ENCODE assay signal across 7 cellular contexts in the genomic region with DNA sequence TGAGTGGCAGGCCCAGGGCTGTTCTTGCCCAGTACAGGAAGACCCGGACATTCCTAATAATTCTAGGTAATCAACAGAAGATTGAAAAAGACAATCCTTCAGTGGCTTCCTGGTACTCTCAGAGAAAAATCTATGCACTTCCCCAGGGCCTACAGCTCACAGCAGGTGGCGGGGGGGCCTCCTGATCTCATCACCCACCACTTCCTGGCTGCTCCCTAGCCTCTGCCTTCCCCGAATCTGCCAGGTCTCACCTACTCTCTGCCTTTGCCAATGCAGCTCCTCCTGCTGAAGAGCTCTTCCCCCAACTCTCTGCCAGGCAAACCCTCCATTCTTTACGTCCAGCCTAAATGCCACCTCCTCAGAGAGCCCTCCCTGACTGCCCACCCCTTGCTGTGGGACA. TPM values are rescaled to one million over a fixed set of nuclear protein-coding genes. Genes with fewer than 3 reads are reported as not detected.
A peak's percentile ranks its signal among the peaks of the same experiment; 100 is the strongest.
DNase-seq lines count a peak whose midpoint lies in the region; ATAC-seq and TF ChIP-seq lines count a peak whose summit lies in the region.

No MANE protein-coding gene starts in this region.

- no peak for TF ChIP-seq EP300 in esophagus muscularis mucosa (IDR thresholded peaks at IDR 0.05)

- peaks cover 28% of the 10 kb centered on the region for H3K4me1 ChIP-seq in Karpas-422 (ENCODE audit: low read length)
- H3K4me1 ChIP-seq in esophagus muscularis mucosa = peaks cover 64 to 85% (median 72%) of the 10 kb centered on the region in 4 donors

- peak; percentile 69 for DNase-seq in Karpas-422
- DNase-seq in activated CD8-positive, alpha-beta memory T cell treated with anti-CD3 and anti-CD28 coated beads for 4 hours (ENCODE audit: low read depth in 2 of 2) = peak; percentile 34 to 54
- no peak for DNase-seq in esophagus muscularis mucosa (ENCODE audit: extremely low spot score)
- DNase-seq in stimulated activated CD4-positive, alpha-beta T cell treated with anti-CD3 and anti-CD28 coated beads, Interleukin-4, amount 100 ng/mL, for 1 hour = peak; percentile 68
- no peak for DNase-seq in NCI-H1092 treated with DMSO at 0.1 percent for 48 hours (lab: John Stamatoyannopoulos, UW)
- DNase-seq in NOMO-1 (lab: John Stamatoyannopoulos, UW; ENCODE audit: unreplicated experiment in 2 of 2) = no peak

- no peaks in the 10 kb centered on the region for H4K20me1 ChIP-seq in Karpas-422 (ENCODE audit: insufficient read depth, low read depth, low read length)

- peak overlapping the region; percentile 57 for H3K4me2 ChIP-seq in Karpas-422 (ENCODE audit: low read depth, low read length, poor library complexity, severe bottlenecking)

- peak overlapping the region; percentile 50 for H3K9ac ChIP-seq in Karpas-422 (ENCODE audit: low read length)

- H3K4me3 ChIP-seq in Karpas-422 (ENCODE audit: low read length) (peak overlapping the region; percentile 31; the same call in 1 of the 2 replicates), esophagus muscularis mucosa (no peak overlapping the region)

- TF ChIP-seq POLR2A in esophagus muscularis mucosa (IDR thresholded peaks at IDR 0.05; ENCODE audit: low read depth) = no peak

- H3K27ac ChIP-seq in Karpas-422 (ENCODE audit: low read length) (peak overlapping the region; percentile 82), esophagus muscularis mucosa (replicated peaks in 1 of 4) (peak overlapping the region; percentile 30 to 75 (median 44))

- intact Hi-C loops in esophagus muscularis mucosa (cut with DNase I) = no loop called here

- peaks cover 41% of the 10 kb centered on the region for H3K79me2 ChIP-seq in Karpas-422 (ENCODE audit: low read length)

- H3K9me3 ChIP-seq in Karpas-422 (ENCODE audit: low read length) (no peaks in the 10 kb centered on the region), esophagus muscularis mucosa (no peaks in the 10 kb centered on the region)

- 82% methylated on average over 4 of the region's 4 CpGs for WGBS in esophagus muscularis mucosa

- H3K27me3 ChIP-seq in Karpas-422 (ENCODE audit: low read length) (no peaks in the 10 kb centered on the region), esophagus muscularis mucosa (no peaks in the 10 kb centered on the region)

- TF ChIP-seq CTCF in esophagus muscularis mucosa (IDR thresholded peaks at IDR 0.05) = no peak

- no peak for ATAC-seq in HG02870 (IDR thresholded peaks at IDR 0.05; ENCODE audit: unreplicated experiment)

- H2AFZ ChIP-seq in Karpas-422 (ENCODE audit: low read length) = no peak overlapping the region

- no peaks in the 10 kb centered on the region for H3K9me2 ChIP-seq in Karpas-422 (replicated peaks; ENCODE audit: insufficient read depth, low read length)

- H3K36me3 ChIP-seq in Karpas-422 (ENCODE audit: insufficient read depth, low read length) (no peaks in the 10 kb centered on the region), esophagus muscularis mucosa (peaks cover 0 to under 1% (median 0%) of the 10 kb centered on the region in 4 donors)

RNA-seq across cellular contexts. Expression of a gene that starts 37.5 kb away (rescaled TPM):
- total RNA-seq in Karpas-422 (2014; rRNA removed; shearing (Covaris generic); ENCODE audit: low replicate concordance) = 19.9 and 20.4 TPM in 2 replicates
- total RNA-seq in esophagus muscularis mucosa = 10 to 100 TPM in 3 of 4 donors, 1 to 10 TPM in 1; 10.0 to 24.7 (median 21.7) TPM

RNA-seq across cellular contexts. Expression of a gene that starts 41.0 kb away (rescaled TPM):
- total RNA-seq in Karpas-422 (2014; rRNA removed; shearing (Covaris generic); ENCODE audit: low replicate concordance) = 0.11 and 0.22 TPM in 2 replicates
- total RNA-seq in esophagus muscularis mucosa = 1 to 10 TPM in 2 of 4 donors, under 1 TPM in 2; 0.17 to 1.2 (median 0.68) TPM

Comparison
In these comparisons a context has a peak if more than half of its experiments do, and no peak if none do; other contexts are left out.
1. DNase-seq: peak in Karpas-422 (single experiment), activated CD8-positive, alpha-beta memory T cell treated with anti-CD3 and anti-CD28 coated beads for 4 hours (2 of 2) and stimulated activated CD4-positive, alpha-beta T cell treated with anti-CD3 and anti-CD28 coated beads, Interleukin-4, amount 100 ng/mL, for 1 hour (single experiment); none in esophagus muscularis mucosa (single experiment), NCI-H1092 treated with DMSO at 0.1 percent for 48 hours (single experiment) and NOMO-1 (0 of 2).